22 cellular contexts compared by ENCODE assay signal in the genomic region with DNA sequence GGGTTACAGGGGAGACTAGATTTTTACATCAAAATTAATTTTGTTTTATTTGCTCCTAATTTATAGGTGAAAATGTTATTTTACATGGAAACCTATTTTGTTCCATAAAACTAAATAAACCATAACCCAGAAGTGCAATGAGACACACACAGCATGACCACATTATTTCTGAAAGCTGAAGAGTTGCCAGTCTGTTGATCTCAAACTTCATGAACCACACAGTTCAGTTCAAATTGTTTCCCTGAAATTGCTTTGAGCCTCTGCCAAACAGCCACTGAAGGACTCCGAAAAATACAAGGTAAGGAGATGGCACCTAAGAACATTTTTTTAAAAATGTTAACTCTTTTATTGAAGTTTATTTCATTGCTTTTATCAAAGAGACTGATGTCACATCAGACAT. TPM values are rescaled to one million over a fixed set of nuclear protein-coding genes. Genes with fewer than 3 reads are reported as not detected.
DNase-seq lines count a peak whose midpoint lies in the region; ATAC-seq, FAIRE-seq and TF ChIP-seq lines count a peak whose summit lies in the region.
"Had no signal": no experiment of that assay in that cellular context is flagged by ENCODE, and none has a peak within 500 bp of the region (broad histone marks: within the 10 kb centered on the region; RNA-seq: fewer than 3 reads in every experiment).

No MANE protein-coding gene starts in this region.

- H3K9me3 ChIP-seq in SJSA1 (replicated peaks), result no peaks in the 10 kb centered on the region
- H3K9me3 ChIP-seq: HAP-1 had no signal

- peaks cover 49% of the 10 kb centered on the region for H3K4me1 Mint-ChIP-seq in Calu3 (ENCODE audit: low read depth, unreplicated experiment)
- H3K4me1 Mint-ChIP-seq in memory B cell, result peaks cover 12% of the 10 kb centered on the region
- H3K4me1 Mint-ChIP-seq: T-helper 17 cell had no signal

- TF ChIP-seq CTCF in Calu3 (IDR thresholded peaks at IDR 0.05; ENCODE audit: unreplicated experiment), result no peak

- intact Hi-C loops in Calu3 (cut with micrococcal nuclease; ENCODE audit: unreplicated experiment), result no loop called here

- FAIRE-seq in H54 (lab: Jason Lieb, UNC), result peak; percentile 67

- CTCF ChIA-PET in Calu3 (lab: Charles Lee), result interaction anchor here (1.9 kb wide), 1 partner anchor 86 kb away, joined by 12 read pairs; no protein-coding TSS in a partner anchor

- H3K27me3 Mint-ChIP-seq in Calu3 (ENCODE audit: unreplicated experiment), result no peaks in the 10 kb centered on the region
- no peaks in the 10 kb centered on the region for H3K27me3 Mint-ChIP-seq in memory B cell
- H3K27me3 Mint-ChIP-seq: T-helper 17 cell had no signal

- no peak for TF ChIP-seq POLR2A in H54 (IDR thresholded peaks at IDR 0.05; ENCODE audit: low read depth, low read length)

- no peaks in the 10 kb centered on the region for H3K36me3 ChIP-seq in SJSA1
- H3K36me3 ChIP-seq: HAP-1 had no signal

- no peak for DNase-seq in Calu3
- no peak for DNase-seq in H54 (ENCODE audit: insufficient read length, low spot score)
- no peak for DNase-seq in SJSA1 (ENCODE audit: low read depth in 1 of 2, low spot score in 2 of 2)
- no peak for DNase-seq in memory B cell (ENCODE audit: low spot score in 2 of 2)
- no peak for DNase-seq in A172 (ENCODE audit: low spot score)
- no peak for DNase-seq in NCI-H1694 (lab: John Stamatoyannopoulos, UW)
- no peak for DNase-seq in NCI-H187 (lab: John Stamatoyannopoulos, UW)
- no peak for DNase-seq in activated CD4-positive, alpha-beta T cell treated with anti-CD3 and anti-CD28 coated beads, Interleukin-2, amount 50 U/mL, for 1 hour
- DNase-seq: Kasumi-1; MM.1S; NCI-H1092 treated with DMSO at 0.1 percent for 48 hours; NCI-H146; NCI-H2081 treated with DMSO at 0.1 percent for 48 hours; NCI-H446 treated with DMSO at 0.1 percent for 48 hours; NCI-H69; NK-92 treated with Interleukin-12 subunit alpha and Interleukin-12 subunit beta, amount 100 ng/mL, for 24 hours; PC-3; RPMI8226; SHP77 treated with DMSO at 0.1 percent for 48 hours; T-helper 17 cell had no signal

- H3K27ac Mint-ChIP-seq in Calu3 (ENCODE audit: unreplicated experiment) (peak overlapping the region; percentile 76), memory B cell (peak overlapping the region; percentile 11)
- H3K27ac Mint-ChIP-seq: T-helper 17 cell had no signal

- H3K27me3 ChIP-seq in SJSA1 (replicated peaks), result no peaks in the 10 kb centered on the region

- BruUV-seq in Calu3 (replicated peaks; lab: Mats Ljungman, UMichigan), result no TSS peak

- no peak overlapping the region for H3K4me3 ChIP-seq in SJSA1
- H3K4me3 ChIP-seq: HAP-1 had no signal

- H3K36me3 Mint-ChIP-seq in Calu3 (ENCODE audit: insufficient read depth, unreplicated experiment) (peaks cover 8% of the 10 kb centered on the region), memory B cell (no peaks in the 10 kb centered on the region)

- H3K27ac ChIP-seq in SJSA1, result 0 out of 2 replicates have a peak overlapping the region, but pooled peaks have one; percentile 41
- H3K27ac ChIP-seq: C4-2B had no signal

- H3K4me1 ChIP-seq in SJSA1 (replicated peaks), result peaks cover 18% of the 10 kb centered on the region

- H3K9me3 Mint-ChIP-seq in Calu3 (ENCODE audit: low read depth, unreplicated experiment) (no peaks in the 10 kb centered on the region), memory B cell (no peaks in the 10 kb centered on the region)

- ATAC-seq in memory B cell (ENCODE audit: low read depth), result no peak
- ATAC-seq: PC-3, T-helper 17 cell had no signal

- H3K4me3 Mint-ChIP-seq in Calu3 (ENCODE audit: low read depth, unreplicated experiment) (no peak overlapping the region), memory B cell (no peak overlapping the region)

RNA-seq across cellular contexts. Expression of gene ITGB8, which starts 25.0 kb away (rescaled TPM):
- total RNA-seq in Calu3 (2022), result 157 and 183 TPM in 2 replicates
- total RNA-seq in SJSA1 (2014; rRNA removed; shearing (Covaris generic)), result 1.3 and 3.6 TPM in 2 replicates
- total RNA-seq in A172 (2014; rRNA removed; shearing (Covaris generic)), result 17.8 and 20.8 TPM in 2 replicates
